Comparison of ENCODE assay signal across 17 cellular contexts in genomic region chr1:231836227-231836893, GRCh38.
DNase-seq lines count a peak whose midpoint lies in the region; ATAC-seq, FAIRE-seq and TF ChIP-seq lines count a peak whose summit lies in the region.
"Had no signal": no experiment of that assay in that cellular context is flagged by ENCODE, and none has a peak within 500 bp of the region (broad histone marks: within the 10 kb centered on the region; RNA-seq: fewer than 3 reads in every experiment).

No MANE protein-coding gene starts in this region.

- H3K27me3 Mint-ChIP-seq in Calu3 (ENCODE audit: unreplicated experiment): no peaks in the 10 kb centered on the region
- H3K27me3 Mint-ChIP-seq: B cell; CD4-positive, CD25-positive, alpha-beta regulatory T cell; IgD-negative memory B cell had no signal

- BruUV-seq in Calu3 (replicated peaks; lab: Mats Ljungman, UMichigan) (no TSS peak), endothelial cell of umbilical vein (replicated peaks; lab: Mats Ljungman, UMichigan) (no TSS peak)

- H3K27ac Mint-ChIP-seq in Calu3 (ENCODE audit: unreplicated experiment): no peak overlapping the region
- H3K27ac Mint-ChIP-seq: B cell; CD4-positive, CD25-positive, alpha-beta regulatory T cell; H9; IgD-negative memory B cell had no signal

- peak overlapping the region; percentile 58 for H3K4me3 Mint-ChIP-seq in Calu3 (ENCODE audit: low read depth, unreplicated experiment)
- H3K4me3 Mint-ChIP-seq: B cell; CD4-positive, CD25-positive, alpha-beta regulatory T cell; H9; IgD-negative memory B cell had no signal

- H3K79me2 ChIP-seq in endothelial cell of umbilical vein (ENCODE audit: control insufficient read depth, insufficient read depth, low read length): no peaks in the 10 kb centered on the region

- no peak overlapping the region for H3K4me2 ChIP-seq in endothelial cell of umbilical vein (ENCODE audit: insufficient read depth, low read length)

- no peaks in the 10 kb centered on the region for H3K27me3 ChIP-seq in endothelial cell of umbilical vein (ENCODE audit: control insufficient read depth in 2 of 2, insufficient read depth in 2 of 2, low read length in 2 of 2)
- H3K27me3 ChIP-seq: SJSA1 had no signal

- H3K9me3 ChIP-seq in endothelial cell of umbilical vein (replicated peaks; ENCODE audit: control insufficient read depth, insufficient read depth, low read length): no peaks in the 10 kb centered on the region
- H3K9me3 ChIP-seq: SJSA1 had no signal

- H3K9me1 ChIP-seq in endothelial cell of umbilical vein (replicated peaks; ENCODE audit: control insufficient read depth, extremely low read depth, insufficient read depth, low read length): no peaks in the 10 kb centered on the region

- H3K9ac ChIP-seq in endothelial cell of umbilical vein (replicated peaks; ENCODE audit: extremely low read depth, insufficient read depth, low read length): no peak overlapping the region

- dilution Hi-C loops in endothelial cell of umbilical vein (cut with MboI; ENCODE audit: extremely low pct_ligation_motif_present, low sequenced_read_pairs): no loop called here

- no peaks in the 10 kb centered on the region for H3K4me1 ChIP-seq in endothelial cell of umbilical vein (ENCODE audit: control insufficient read depth, extremely low read depth, insufficient read depth, low read length)
- H3K4me1 ChIP-seq: SJSA1 had no signal

- CTCF ChIA-PET in Calu3 (lab: Charles Lee): no interaction called here
- CTCF ChIA-PET in endothelial cell of umbilical vein (lab: Charles Lee): no interaction called here

- no peaks in the 10 kb centered on the region for H4K20me1 ChIP-seq in endothelial cell of umbilical vein (replicated peaks; ENCODE audit: control insufficient read depth, extremely low read depth, insufficient read depth, low read length)

- H3K36me3 ChIP-seq in endothelial cell of umbilical vein (ENCODE audit: control insufficient read depth in 2 of 2, extremely low read depth in 1 of 2, insufficient read depth in 2 of 2, low read length in 2 of 2): no peaks in the 10 kb centered on the region
- H3K36me3 ChIP-seq: SJSA1 had no signal

- intact Hi-C loops in Calu3 (cut with micrococcal nuclease; ENCODE audit: unreplicated experiment): no loop called here
- intact Hi-C loops in endothelial cell of umbilical vein (cut with micrococcal nuclease): no loop called here

- H3K4me1 Mint-ChIP-seq in Calu3 (ENCODE audit: low read depth, unreplicated experiment): peaks cover 44% of the 10 kb centered on the region
- H3K4me1 Mint-ChIP-seq: B cell, IgD-negative memory B cell had no signal

- H2AFZ ChIP-seq in endothelial cell of umbilical vein (ENCODE audit: low read depth, low read length): no peak overlapping the region

- FAIRE-seq in endothelial cell of umbilical vein (lab: Jason Lieb, UNC): no peak

- DNase-seq in Calu3: no peak
- DNase-seq in LoVo (ENCODE audit: low spot score): peak; percentile 6
- peak; percentile 6 for DNase-seq in endothelial cell of umbilical vein (ENCODE audit: low read depth, low spot score)
- peak; percentile 19 for DNase-seq in mucosa of gallbladder (ENCODE audit: low spot score)
- DNase-seq in cerebellar nuclear complex (lab: John Stamatoyannopoulos, UW): no peak
- no peak for DNase-seq in NOMO-1 treated with DMSO at 0.1 percent for 48 hours (lab: John Stamatoyannopoulos, UW; ENCODE audit: unreplicated experiment)
- DNase-seq: CD4-positive, CD25-positive, alpha-beta regulatory T cell; DMS53; H9; NCI-H187 treated with DMSO at 0.1 percent for 48 hours; NCI-H69; NK-92 treated with Interleukin-12 subunit alpha and Interleukin-12 subunit beta, amount 100 ng/mL, for 24 hours had no signal

- no peaks in the 10 kb centered on the region for H3K36me3 Mint-ChIP-seq in Calu3 (ENCODE audit: insufficient read depth, unreplicated experiment)
- H3K36me3 Mint-ChIP-seq: CD4-positive, CD25-positive, alpha-beta regulatory T cell had no signal

- POLR2A ChIA-PET in endothelial cell of umbilical vein (lab: Charles Lee): no interaction called here

- H3K27ac ChIP-seq in endothelial cell of umbilical vein (ENCODE audit: insufficient read depth, low read depth, low read length): no peak overlapping the region
- H3K27ac ChIP-seq: RWPE1, SJSA1 had no signal

- TF ChIP-seq CTCF in Calu3 (IDR thresholded peaks at IDR 0.05; ENCODE audit: unreplicated experiment) (no peak), endothelial cell of umbilical vein (IDR thresholded peaks at IDR 0.05; ENCODE audit: extremely low read depth in 1 of 2, insufficient read depth in 1 of 2, low read depth in 1 of 2, low read length in 2 of 2) (no peak)

- TF ChIP-seq POLR2A in endothelial cell of umbilical vein (IDR thresholded peaks at IDR 0.05; ENCODE audit: low read depth, low read length): no peak

- no peak overlapping the region for H3K4me3 ChIP-seq in endothelial cell of umbilical vein (replicated peaks in 1 of 3; ENCODE audit: insufficient read depth in 1 of 3, low read depth in 1 of 3, low read length in 3 of 3)
- H3K4me3 ChIP-seq: SJSA1 had no signal

- H3K9me3 Mint-ChIP-seq in Calu3 (ENCODE audit: low read depth, unreplicated experiment): no peaks in the 10 kb centered on the region
- H3K9me3 Mint-ChIP-seq: IgD-negative memory B cell had no signal

- ATAC-seq in GM18868 (IDR thresholded peaks at IDR 0.05; ENCODE audit: unreplicated experiment): no peak

TF ChIP-seq in endothelial cell of umbilical vein, 7 proteins besides CTCF, POLR2A, EP300 and RAD21:
- TF ChIP-seq MYC (IDR thresholded peaks at IDR 0.05; ENCODE audit: low read depth, low read length) (no peak), MAX (IDR thresholded peaks at IDR 0.05; ENCODE audit: insufficient read depth, insufficient read length) (no peak), POLR2AphosphoS5 (IDR thresholded peaks at IDR 0.05; ENCODE audit: insufficient read depth, low read depth, low read length) (no peak), FOS (IDR thresholded peaks at IDR 0.05; ENCODE audit: borderline replicate concordance, insufficient read depth, low read length) (no peak), JUN (IDR thresholded peaks at IDR 0.05; ENCODE audit: borderline replicate concordance, insufficient read depth, insufficient read length, low read depth) (no peak), GATA2 (IDR thresholded peaks at IDR 0.05; ENCODE audit: insufficient read depth, insufficient read length, low read depth, low read length) (no peak)

Comparison
In these comparisons a context has a peak if more than half of its experiments do, and no peak if none do; other contexts are left out.
1. DNase-seq: peak in LoVo (single experiment), endothelial cell of umbilical vein (single experiment) and mucosa of gallbladder (single experiment); none in Calu3 (single experiment), cerebellar nuclear complex (0 of 2) and NOMO-1 treated with DMSO at 0.1 percent for 48 hours (single experiment).